In the genomic region with DNA sequence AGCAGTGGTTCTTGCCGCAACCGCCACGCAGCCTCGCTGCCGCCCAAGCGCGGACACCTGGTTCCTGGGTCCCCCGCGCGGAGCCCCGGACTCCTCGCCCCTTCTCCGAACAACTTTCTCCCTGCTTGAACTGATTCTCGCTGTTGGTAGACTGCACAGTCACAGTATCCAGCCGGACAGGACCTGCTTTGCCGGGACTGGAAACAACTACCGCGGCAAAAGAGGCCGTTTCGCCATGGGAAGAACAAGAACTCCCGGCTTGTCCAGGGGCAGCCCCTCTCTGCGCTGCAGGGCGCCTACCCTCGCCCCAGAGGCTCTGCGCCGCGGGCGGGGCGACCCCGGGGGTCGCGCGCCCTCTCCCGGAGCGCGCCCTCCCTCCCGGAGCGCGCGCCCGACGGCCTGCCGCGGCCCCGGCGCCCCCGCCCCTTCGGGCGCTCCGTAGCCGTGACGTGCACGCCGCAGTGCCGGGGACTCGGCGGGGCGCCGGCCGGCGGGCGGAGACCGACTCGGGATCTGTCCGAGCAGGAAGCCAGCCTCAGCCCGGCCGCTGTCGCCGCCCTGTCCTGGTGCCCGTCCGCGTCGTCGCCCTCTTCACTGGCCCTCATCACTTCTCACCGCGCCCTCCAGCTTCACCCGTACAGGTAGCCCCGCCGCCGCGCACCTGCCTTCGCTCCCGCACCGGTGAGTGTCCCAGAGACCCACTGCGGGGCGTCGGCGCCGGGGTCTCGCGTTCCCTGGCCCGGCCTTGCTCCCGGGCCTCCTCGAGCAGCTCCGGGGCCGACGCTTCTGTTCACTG, we compare ENCODE assay signal across 8 cellular contexts. TPM values are rescaled to one million over a fixed set of nuclear protein-coding genes. Genes with fewer than 3 reads are reported as not detected.
DNase-seq lines count a peak whose midpoint lies in the region; ATAC-seq and TF ChIP-seq lines count a peak whose summit lies in the region.

A gene (plus strand): TSS at position 497 of the 796 bp plus-strand sequence. CDS start 68,309 bp downstream, outside the sequence.

- H3K4me2 ChIP-seq in OCI-LY1 (ENCODE audit: low read length): peak within 1 kb of the TSS; percentile 94

- no peaks in the 10 kb centered on the region for H3K9me3 Mint-ChIP-seq in nephron progenitor cell

- WGBS in thyroid gland, 2 donors: 0 to 1% methylated on average over 6 to 20 of the region's 97 CpGs

- H3K27me3 Mint-ChIP-seq in nephron progenitor cell (ENCODE audit: low read depth, poor library complexity): peaks cover 33% of the 10 kb centered on the region

- peak within 1 kb of the TSS; percentile 95 for H3K4me3 Mint-ChIP-seq in nephron progenitor cell

- H3K36me3 ChIP-seq in OCI-LY1 (ENCODE audit: insufficient read depth, low read length) (no peaks in the 10 kb centered on the region), thyroid gland (no peaks in the 10 kb centered on the region)

- H3K4me3 ChIP-seq in OCI-LY1 (ENCODE audit: low read depth, low read length, poor library complexity, severe bottlenecking) (peak within 1 kb of the TSS; percentile 75), thyroid gland (replicated peaks in 1 of 3) (peak within 1 kb of the TSS; percentile 92 to 99 (median 99))

- no peaks in the 10 kb centered on the region for H3K79me2 ChIP-seq in OCI-LY1 (ENCODE audit: insufficient read depth, low read length)

- H3K4me1 ChIP-seq in OCI-LY1 (ENCODE audit: insufficient read depth, low read length, severe bottlenecking): peaks cover 21% of the 10 kb centered on the region
- H3K4me1 ChIP-seq in foreskin keratinocyte: peaks cover 32% of the 10 kb centered on the region
- peaks cover 8 to 23% of the 10 kb centered on the region in 2 donors for H3K4me1 ChIP-seq in thyroid gland

- peak within 1 kb of the TSS; percentile 88; the same call in 1 of the 2 replicates for H2AFZ ChIP-seq in OCI-LY1 (ENCODE audit: low read length)

- ATAC-seq in HG03280 (IDR thresholded peaks at IDR 0.05; ENCODE audit: unreplicated experiment) (peak; percentile 87), foreskin keratinocyte (peak; percentile 66)

- TF ChIP-seq CTCF in C4-2B (conservative IDR thresholded peaks at IDR 0.05) (no peak; the same call in 1 of the 2 replicates), OCI-LY1 (IDR thresholded peaks at IDR 0.05; ENCODE audit: low read length) (no peak), foreskin keratinocyte (conservative IDR thresholded peaks at IDR 0.05) (no peak), nephron progenitor cell (IDR thresholded peaks at IDR 0.05) (no peak), thyroid gland (IDR thresholded peaks at IDR 0.05) (no peak)

- intact Hi-C loops in thyroid gland (cut with DNase I): no loop called here

- no peaks in the 10 kb centered on the region for H4K20me1 ChIP-seq in OCI-LY1 (ENCODE audit: insufficient read depth, low read length)

- H3K9me3 ChIP-seq in OCI-LY1 (ENCODE audit: low read length): no peaks in the 10 kb centered on the region
- H3K9me3 ChIP-seq in thyroid gland: no peaks in the 10 kb centered on the region

- H3K27ac Mint-ChIP-seq in nephron progenitor cell: peak within 1 kb of the TSS; percentile 94

- H3K27me3 ChIP-seq in OCI-LY1 (ENCODE audit: insufficient read depth, low read length): no peaks in the 10 kb centered on the region
- H3K27me3 ChIP-seq in foreskin keratinocyte: peaks cover 10% of the 10 kb centered on the region
- H3K27me3 ChIP-seq in thyroid gland: no peaks in the 10 kb centered on the region

- TF ChIP-seq POLR2A in GM19193 (IDR thresholded peaks at IDR 0.05; ENCODE audit: extremely low read depth, insufficient read depth, insufficient read length): peak; percentile 93
- TF ChIP-seq POLR2A in thyroid gland (IDR thresholded peaks at IDR 0.05): peak; percentile 71 to 94

- H3K9ac ChIP-seq in OCI-LY1 (ENCODE audit: low read length): peak within 1 kb of the TSS; percentile 62

- no peaks in the 10 kb centered on the region for H3F3A ChIP-seq in OCI-LY1 (ENCODE audit: insufficient read depth, low read length)

- H3K36me3 Mint-ChIP-seq in nephron progenitor cell (ENCODE audit: low read depth): no peaks in the 10 kb centered on the region

- H3K4me1 Mint-ChIP-seq in nephron progenitor cell: peaks cover 25% of the 10 kb centered on the region

- no peaks in the 10 kb centered on the region for H3K9me2 ChIP-seq in OCI-LY1 (ENCODE audit: low read depth, low read length)

- peak within 1 kb of the TSS; percentile 98 for H3K27ac ChIP-seq in C4-2B
- no peak within 1 kb of the TSS for H3K27ac ChIP-seq in OCI-LY1 (ENCODE audit: low read depth, low read length, poor library complexity, severe bottlenecking)
- H3K27ac ChIP-seq in foreskin keratinocyte: peak within 1 kb of the TSS; percentile 65
- peak within 1 kb of the TSS; percentile 84 to 95 (median 85) for H3K27ac ChIP-seq in thyroid gland

- DNase-seq in activated gamma-delta T cell (lab: John Stamatoyannopoulos, UW): peak; percentile 36
- DNase-seq in foreskin keratinocyte: peak; percentile 19 to 56
- DNase-seq in nephron progenitor cell: peak; percentile 85
- DNase-seq in thyroid gland: peak; percentile 78 to 80

RNA-seq across cellular contexts. Expression of the gene that starts here (rescaled TPM):
- 21.9 and 23.7 TPM in 2 replicates for total RNA-seq in foreskin keratinocyte
- polyA plus RNA-seq in foreskin keratinocyte: 6.2 and 7.3 TPM in 2 replicates
- total RNA-seq in thyroid gland: 10 to 100 TPM; 36.1 to 45.3 (median 39.1) TPM
